In genomic region chr6:47275640-47276039, GRCh38 we compare ENCODE assay signal across 17 cellular contexts.
"Had no signal": no experiment of that assay in that cellular context is flagged by ENCODE, and none has a peak within 500 bp of the region (broad histone marks: within the 10 kb centered on the region; RNA-seq: fewer than 3 reads in every experiment).

No MANE protein-coding gene starts in this region.

- H3K4me3 ChIP-seq: PC-9 had no signal

- ATAC-seq: activated CD4-positive, CD25-positive, alpha-beta regulatory T cell treated with anti-CD3 and anti-CD28 coated beads, Interleukin-2, amount 50 U/mL, for 24 hours; activated CD8-positive, alpha-beta T cell treated with anti-CD3 and anti-CD28 coated beads for 36 hours; activated T-cell treated with anti-CD3 and anti-CD28 coated beads, Interleukin-2, amount 50 U/mL, for 72 hours had no signal

- DNase-seq: activated CD4-positive, alpha-beta T cell treated with anti-CD3 and anti-CD28 coated beads for 4 hours; activated CD8-positive, alpha-beta memory T cell treated with anti-CD3 and anti-CD28 coated beads, Interleukin-2, amount 50 U/mL, for 4 hours; activated CD8-positive, alpha-beta T cell treated with anti-CD3 and anti-CD28 coated beads for 36 hours; activated gamma-delta T cell treated with Interleukin-2 at 50 U/mL for 16 hours; activated naive CD4-positive, alpha-beta T cell treated with anti-CD3 and anti-CD28 coated beads, Interleukin-2, amount 10 ng/mL, durations not matched to agents 7 days and 5 days; activated naive CD8-positive, alpha-beta T cell treated with anti-CD3 and anti-CD28 coated beads for 36 hours; activated T-cell treated with anti-CD3 and anti-CD28 coated beads, Interleukin-2, amount 50 U/mL, for 72 hours; central memory CD4-positive, alpha-beta T cell; Kasumi-1; NCI-H1048; NCI-H146; NCI-H187 treated with DMSO at 0.1 percent for 48 hours; NCI-H2081 treated with DMSO at 0.1 percent for 48 hours; NCI-H446; SHP77 treated with DMSO at 0.1 percent for 48 hours had no signal
